Comparison of ENCODE assay signal across 11 cellular contexts in the genomic region with DNA sequence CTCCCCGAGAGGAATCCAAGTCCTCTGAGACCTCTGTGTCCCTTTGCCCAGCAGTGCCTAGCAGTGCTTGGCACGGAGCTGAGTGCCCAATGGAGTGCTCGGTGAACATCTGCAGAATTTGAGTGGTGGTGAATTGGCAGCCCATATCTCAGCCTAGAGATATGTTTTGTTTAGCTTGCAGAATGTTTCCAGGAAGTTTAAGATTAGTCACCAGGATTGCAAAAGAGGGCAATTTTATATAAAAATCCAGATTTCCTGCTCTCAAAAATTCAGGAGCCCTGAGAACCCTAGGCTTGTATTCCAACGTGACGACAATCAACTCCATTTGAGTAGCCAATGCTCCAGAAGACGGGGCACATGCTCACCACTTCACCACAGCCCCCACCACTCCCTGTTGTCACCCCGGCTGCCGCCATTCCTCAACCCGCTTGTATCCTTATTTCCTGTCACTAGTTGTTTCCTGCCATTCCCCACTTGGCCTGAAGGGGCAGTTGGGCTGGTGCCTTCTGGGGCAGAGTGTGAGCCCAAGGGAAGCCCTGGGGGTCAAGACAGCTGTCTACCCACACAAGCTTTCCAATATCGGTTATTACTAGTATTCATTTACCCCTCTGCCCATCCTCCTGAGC.
DNase-seq lines count a peak whose midpoint lies in the region; ATAC-seq and TF ChIP-seq lines count a peak whose summit lies in the region.
"Had no signal": no experiment of that assay in that cellular context is flagged by ENCODE, and none has a peak within 500 bp of the region (broad histone marks: within the 10 kb centered on the region; RNA-seq: fewer than 3 reads in every experiment).

No MANE protein-coding gene starts in this region.

- no peaks in the 10 kb centered on the region for H3K27me3 Mint-ChIP-seq in activated T-helper 17 cell treated with anti-CD3 and anti-CD28 coated beads, Interleukin-2, amount 50 U/mL, for 72 hours

- H3K4me3 Mint-ChIP-seq in activated T-helper 17 cell treated with anti-CD3 and anti-CD28 coated beads, Interleukin-2, amount 50 U/mL, for 72 hours: no peak overlapping the region

- H3K4me1 Mint-ChIP-seq in activated T-helper 17 cell treated with anti-CD3 and anti-CD28 coated beads, Interleukin-2, amount 50 U/mL, for 72 hours: no peaks in the 10 kb centered on the region

- no peak overlapping the region for H3K4me3 ChIP-seq in right atrium auricular region
- H3K4me3 ChIP-seq in right cardiac atrium (ENCODE audit: low read length): no peak overlapping the region
- no peak overlapping the region for H3K4me3 ChIP-seq in RWPE2 (ENCODE audit: severe bottlenecking)

- no peaks in the 10 kb centered on the region for H3K36me3 Mint-ChIP-seq in activated T-helper 17 cell treated with anti-CD3 and anti-CD28 coated beads, Interleukin-2, amount 50 U/mL, for 72 hours (ENCODE audit: low read depth)

- TF ChIP-seq CTCF in right atrium auricular region (IDR thresholded peaks at IDR 0.05) (peak in 1 of 2 donors; percentile 31), RWPE2 (IDR thresholded peaks at IDR 0.05; ENCODE audit: poor library complexity, severe bottlenecking) (peak; percentile 10)

- H3K27ac ChIP-seq in right atrium auricular region (no peak overlapping the region), right cardiac atrium (ENCODE audit: low read length) (no peak overlapping the region), RWPE2 (ENCODE audit: poor library complexity, severe bottlenecking) (peak overlapping the region; percentile 35)

- H3K9me3 ChIP-seq in right atrium auricular region: no peaks in the 10 kb centered on the region
- no peaks in the 10 kb centered on the region for H3K9me3 ChIP-seq in right cardiac atrium (ENCODE audit: control insufficient read depth, low read length)
- no peaks in the 10 kb centered on the region for H3K9me3 ChIP-seq in RWPE2 (ENCODE audit: severe bottlenecking)

- H3K36me3 ChIP-seq in right atrium auricular region: no peaks in the 10 kb centered on the region
- no peaks in the 10 kb centered on the region for H3K36me3 ChIP-seq in RWPE2 (ENCODE audit: low read depth)

- H3K27ac Mint-ChIP-seq in activated T-helper 17 cell treated with anti-CD3 and anti-CD28 coated beads, Interleukin-2, amount 50 U/mL, for 72 hours: no peak overlapping the region

- 67% methylated on average over 10 of the region's 10 CpGs for WGBS in right cardiac atrium

- intact Hi-C loops in right cardiac atrium (cut with DNase I): no loop called here

- H3K27me3 ChIP-seq in right atrium auricular region (no peaks in the 10 kb centered on the region), right cardiac atrium (ENCODE audit: control insufficient read depth, insufficient read depth) (no peaks in the 10 kb centered on the region), RWPE2 (ENCODE audit: insufficient read depth, poor library complexity, severe bottlenecking) (no peaks in the 10 kb centered on the region)

- H3K4me1 ChIP-seq in right atrium auricular region (no peaks in the 10 kb centered on the region), right cardiac atrium (ENCODE audit: control insufficient read depth, insufficient read depth, low read length) (peaks cover 9% of the 10 kb centered on the region), RWPE2 (ENCODE audit: insufficient read depth, poor library complexity, severe bottlenecking) (peaks cover 8% of the 10 kb centered on the region)

- DNase-seq in right atrium auricular region (ENCODE audit: low spot score): peak; percentile 57
- no peak for DNase-seq in right cardiac atrium
- no peak for DNase-seq in RWPE2 (ENCODE audit: low spot score)
- peak; percentile 32 for DNase-seq in fibroblast of the conjunctiva (ENCODE audit: low read depth)
- no peak for DNase-seq in T-helper 2 cell
- DNase-seq: anterior cingulate cortex; COR-L47; stimulated activated CD4-positive, alpha-beta T cell treated with anti-CD3 and anti-CD28 coated beads, Interleukin-4, amount 100 ng/mL, for 1 hour had no signal

- ATAC-seq in right cardiac atrium (no peak), RWPE2 (ENCODE audit: low read depth) (peak; percentile 73), HG03571 (IDR thresholded peaks at IDR 0.05; ENCODE audit: unreplicated experiment) (no peak), GM18520 (IDR thresholded peaks at IDR 0.05; ENCODE audit: unreplicated experiment) (no peak)
- no peak for ATAC-seq in activated T-helper 17 cell treated with anti-CD3 and anti-CD28 coated beads, Interleukin-2, amount 50 U/mL, for 72 hours (replicated peaks)

- H3K9me3 Mint-ChIP-seq in activated T-helper 17 cell treated with anti-CD3 and anti-CD28 coated beads, Interleukin-2, amount 50 U/mL, for 72 hours: no peaks in the 10 kb centered on the region

Comparison
In these comparisons a context has a peak if more than half of its experiments do, and no peak if none do; other contexts are left out.
1. DNase-seq: peak in right atrium auricular region (single experiment) and fibroblast of the conjunctiva (single experiment); none in right cardiac atrium (0 of 3), RWPE2 (single experiment) and T-helper 2 cell (0 of 5).